ENCODE assay signal across 9 cellular contexts in the genomic region with DNA sequence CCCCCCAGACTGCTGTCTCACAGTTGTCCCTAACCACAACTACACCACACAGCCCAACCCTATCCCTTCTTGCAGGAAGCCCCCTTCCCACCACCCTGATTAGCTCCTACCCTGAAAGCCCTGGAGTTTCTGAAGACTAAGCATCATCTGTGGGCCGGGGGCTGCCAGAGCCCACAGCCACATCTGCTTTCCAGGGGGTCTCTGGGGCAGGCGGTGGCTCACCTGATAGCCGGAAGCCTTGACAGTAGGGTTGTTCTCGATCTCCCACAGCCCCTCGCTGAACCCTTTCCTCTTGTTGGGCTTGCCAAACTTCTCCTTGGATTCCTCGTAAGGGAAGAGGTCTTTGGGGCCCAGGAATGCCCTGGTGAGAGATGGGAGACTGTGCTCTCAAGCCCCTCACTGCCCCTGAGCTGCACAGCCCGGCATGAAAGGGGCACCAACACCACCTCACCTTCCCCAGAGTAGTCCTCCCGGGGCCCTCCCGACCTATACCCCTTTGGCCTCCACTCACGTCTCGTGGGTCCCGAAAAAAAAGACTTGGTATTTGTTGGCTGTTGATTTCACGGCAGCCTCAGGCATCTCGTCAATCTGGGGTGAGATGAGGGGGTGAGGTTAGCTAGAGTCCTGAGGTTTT. TPM values are rescaled to one million over a fixed set of nuclear protein-coding genes. Genes with fewer than 3 reads are reported as not detected.
DNase-seq lines count a peak whose midpoint lies in the region; ATAC-seq, FAIRE-seq and TF ChIP-seq lines count a peak whose summit lies in the region.
"Had no signal": no experiment of that assay in that cellular context is flagged by ENCODE, and none has a peak within 500 bp of the region (broad histone marks: within the 10 kb centered on the region; RNA-seq: fewer than 3 reads in every experiment).

No MANE protein-coding gene starts in this region.

- no peak for TF ChIP-seq POLR2A in GM12891 (IDR thresholded peaks at IDR 0.05; ENCODE audit: low read depth, low read length)

- H3K27me3 Mint-ChIP-seq in activated CD8-positive, alpha-beta memory T cell treated with anti-CD3 and anti-CD28 coated beads, Interleukin-2, amount 10 ng/mL, durations not matched to agents 7 days and 5 days: no peaks in the 10 kb centered on the region
- H3K27me3 Mint-ChIP-seq in activated CD8-positive, alpha-beta T cell treated with anti-CD3 and anti-CD28 coated beads, Interleukin-2, amount 10 ng/mL, durations not matched to agents 7 days and 5 days (ENCODE audit: low read depth): no peaks in the 10 kb centered on the region

- no peak overlapping the region for H3K4me3 Mint-ChIP-seq in activated CD8-positive, alpha-beta memory T cell treated with anti-CD3 and anti-CD28 coated beads, Interleukin-2, amount 10 ng/mL, durations not matched to agents 7 days and 5 days
- H3K4me3 Mint-ChIP-seq in activated CD8-positive, alpha-beta T cell treated with anti-CD3 and anti-CD28 coated beads, Interleukin-2, amount 10 ng/mL, durations not matched to agents 7 days and 5 days: no peak overlapping the region

- peaks cover 36% of the 10 kb centered on the region for H3K36me3 ChIP-seq in lower lobe of right lung
- peaks cover 0 to 30% (median 26%) of the 10 kb centered on the region in 5 donors for H3K36me3 ChIP-seq in subcutaneous abdominal adipose tissue (ENCODE audit: control insufficient read depth in 5 of 5, insufficient read depth in 5 of 5, low read length in 5 of 5)

- H3K4me3 ChIP-seq in lower lobe of right lung: no peak overlapping the region
- no peak overlapping the region for H3K4me3 ChIP-seq in subcutaneous abdominal adipose tissue (ENCODE audit: low read depth in 1 of 5, low read length in 5 of 5)

- no peak for FAIRE-seq in GM12891 (lab: Jason Lieb, UNC)

- peak overlapping the region in 2 of 5 donors; percentile 35 to 41 for H3K9ac ChIP-seq in subcutaneous abdominal adipose tissue (ENCODE audit: low read length in 5 of 5)

- H3K27me3 ChIP-seq in lower lobe of right lung (ENCODE audit: low read depth) (no peaks in the 10 kb centered on the region), subcutaneous abdominal adipose tissue (ENCODE audit: control insufficient read depth in 5 of 5, insufficient read depth in 4 of 5, low read length in 5 of 5) (no peaks in the 10 kb centered on the region)

- H3K4me1 ChIP-seq in lower lobe of right lung (peaks cover 62% of the 10 kb centered on the region), subcutaneous abdominal adipose tissue (ENCODE audit: control insufficient read depth in 5 of 5, insufficient read depth in 5 of 5, low read length in 5 of 5) (peaks cover 22 to 69% (median 62%) of the 10 kb centered on the region in 5 donors)

- intact Hi-C loops in lower lobe of right lung (cut with DNase I): no loop called here
- intact Hi-C loops in sciatic nerve (cut with DNase I): loop anchor here (5.0 kb wide), 1 partner anchor 1513 kb away; no protein-coding TSS in a partner anchor

- no peak for DNase-seq in activated CD8-positive, alpha-beta memory T cell treated with anti-CD3 and anti-CD28 coated beads, Interleukin-2, amount 10 ng/mL, durations not matched to agents 7 days and 5 days
- no peak for DNase-seq in activated CD8-positive, alpha-beta memory T cell treated with anti-CD3 and anti-CD28 coated beads, Interleukin-2, amount 50 U/mL, for 48 hours
- DNase-seq in activated CD8-positive, alpha-beta T cell treated with anti-CD3 and anti-CD28 coated beads, Interleukin-2, amount 10 ng/mL, durations not matched to agents 7 days and 5 days: no peak
- DNase-seq in lower lobe of right lung: peak; percentile 34
- no peak for DNase-seq in sciatic nerve (ENCODE audit: low spot score)
- no peak for DNase-seq in GM12891 (ENCODE audit: insufficient read length, low spot score)
- DNase-seq: stimulated activated CD4-positive, alpha-beta T cell treated with anti-CD3 and anti-CD28 coated beads, Interleukin-2, amount 100 ng/mL, for 48 hours had no signal

- peaks cover 34% of the 10 kb centered on the region for H3K36me3 Mint-ChIP-seq in activated CD8-positive, alpha-beta memory T cell treated with anti-CD3 and anti-CD28 coated beads, Interleukin-2, amount 10 ng/mL, durations not matched to agents 7 days and 5 days
- H3K36me3 Mint-ChIP-seq in activated CD8-positive, alpha-beta T cell treated with anti-CD3 and anti-CD28 coated beads, Interleukin-2, amount 10 ng/mL, durations not matched to agents 7 days and 5 days (ENCODE audit: low read depth): peaks cover 79% of the 10 kb centered on the region

- no peak for TF ChIP-seq CTCF in lower lobe of right lung (IDR thresholded peaks at IDR 0.05)

- H3K27ac Mint-ChIP-seq in activated CD8-positive, alpha-beta memory T cell treated with anti-CD3 and anti-CD28 coated beads, Interleukin-2, amount 10 ng/mL, durations not matched to agents 7 days and 5 days: peak overlapping the region; percentile 64
- peak overlapping the region; percentile 37 for H3K27ac Mint-ChIP-seq in activated CD8-positive, alpha-beta T cell treated with anti-CD3 and anti-CD28 coated beads, Interleukin-2, amount 10 ng/mL, durations not matched to agents 7 days and 5 days

- H3K9me3 ChIP-seq in lower lobe of right lung (no peaks in the 10 kb centered on the region), subcutaneous abdominal adipose tissue (ENCODE audit: control insufficient read depth in 5 of 5, low read length in 5 of 5) (no peaks in the 10 kb centered on the region)

- no peaks in the 10 kb centered on the region for H3K9me3 Mint-ChIP-seq in activated CD8-positive, alpha-beta memory T cell treated with anti-CD3 and anti-CD28 coated beads, Interleukin-2, amount 10 ng/mL, durations not matched to agents 7 days and 5 days (ENCODE audit: low read depth)
- H3K9me3 Mint-ChIP-seq in activated CD8-positive, alpha-beta T cell treated with anti-CD3 and anti-CD28 coated beads, Interleukin-2, amount 10 ng/mL, durations not matched to agents 7 days and 5 days (ENCODE audit: insufficient read depth): no peaks in the 10 kb centered on the region

- CTCF ChIA-PET in activated CD8-positive, alpha-beta memory T cell treated with anti-CD3 and anti-CD28 coated beads, Interleukin-2, amount 10 ng/mL, durations not matched to agents 7 days and 5 days (lab: Charles Lee): interaction anchor here (1.3 to 5.1 kb wide), 2 partner anchors 16 to 58 kb away, joined by 3 to 87 read pairs; a partner anchor contains a TSS
- CTCF ChIA-PET in activated CD8-positive, alpha-beta T cell treated with anti-CD3 and anti-CD28 coated beads, Interleukin-2, amount 10 ng/mL, durations not matched to agents 7 days and 5 days (lab: Charles Lee): no interaction called here

- H3K4me1 Mint-ChIP-seq in activated CD8-positive, alpha-beta memory T cell treated with anti-CD3 and anti-CD28 coated beads, Interleukin-2, amount 10 ng/mL, durations not matched to agents 7 days and 5 days: peaks cover 88% of the 10 kb centered on the region
- peaks cover 80% of the 10 kb centered on the region for H3K4me1 Mint-ChIP-seq in activated CD8-positive, alpha-beta T cell treated with anti-CD3 and anti-CD28 coated beads, Interleukin-2, amount 10 ng/mL, durations not matched to agents 7 days and 5 days (ENCODE audit: low read depth)

- POLR2A ChIA-PET in activated CD8-positive, alpha-beta T cell treated with anti-CD3 and anti-CD28 coated beads, Interleukin-2, amount 10 ng/mL, durations not matched to agents 7 days and 5 days (lab: Charles Lee): interaction anchor here (1.0 kb wide), 1 partner anchor 16 kb away, joined by 4 read pairs; a partner anchor contains a TSS

- ATAC-seq in activated CD8-positive, alpha-beta memory T cell treated with anti-CD3 and anti-CD28 coated beads, Interleukin-2, amount 10 ng/mL, durations not matched to agents 7 days and 5 days: no peak
- ATAC-seq in activated CD8-positive, alpha-beta T cell treated with anti-CD3 and anti-CD28 coated beads, Interleukin-2, amount 10 ng/mL, durations not matched to agents 7 days and 5 days: no peak
- ATAC-seq in lower lobe of right lung (no peak), sciatic nerve (no peak), GM21367 (IDR thresholded peaks at IDR 0.05; ENCODE audit: unreplicated experiment) (no peak)

- H3K27ac ChIP-seq in lower lobe of right lung (peak overlapping the region; percentile 11), subcutaneous abdominal adipose tissue (ENCODE audit: low read depth, low read length) (peak overlapping the region; percentile 100)

RNA-seq across cellular contexts. Expression of a gene that starts 4.0 kb away (rescaled TPM):
- 10 to 100 TPM; 60.4 to 80.0 TPM for total RNA-seq in activated CD8-positive, alpha-beta memory T cell treated with anti-CD3 and anti-CD28 coated beads, Interleukin-2, amount 10 ng/mL, durations not matched to agents 7 days and 5 days
- 10 to 100 TPM; 59.8 to 62.6 TPM for total RNA-seq in activated CD8-positive, alpha-beta T cell treated with anti-CD3 and anti-CD28 coated beads, Interleukin-2, amount 10 ng/mL, durations not matched to agents 7 days and 5 days
- 43.7 TPM for total RNA-seq in lower lobe of right lung
- 59.5 TPM for total RNA-seq in sciatic nerve
- 116 TPM for polyA plus RNA-seq in GM12891 (2012; ENCODE audit: low read depth, missing spikeins)

RNA-seq across cellular contexts. Expression of a gene that starts 6.6 kb away (rescaled TPM):
- total RNA-seq in activated CD8-positive, alpha-beta memory T cell treated with anti-CD3 and anti-CD28 coated beads, Interleukin-2, amount 10 ng/mL, durations not matched to agents 7 days and 5 days: 100 to 1,000 TPM; 258 to 340 TPM
- total RNA-seq in activated CD8-positive, alpha-beta T cell treated with anti-CD3 and anti-CD28 coated beads, Interleukin-2, amount 10 ng/mL, durations not matched to agents 7 days and 5 days: 100 to 1,000 TPM; 261 to 264 TPM
- total RNA-seq in lower lobe of right lung: 146 TPM
- 112 TPM for total RNA-seq in sciatic nerve
- polyA plus RNA-seq in GM12891 (2012; ENCODE audit: low read depth, missing spikeins): 113 TPM

RNA-seq across cellular contexts. Expression of a gene that starts 16.3 kb away (rescaled TPM):
- 10 to 100 TPM; 56.0 to 70.3 TPM for total RNA-seq in activated CD8-positive, alpha-beta memory T cell treated with anti-CD3 and anti-CD28 coated beads, Interleukin-2, amount 10 ng/mL, durations not matched to agents 7 days and 5 days
- total RNA-seq in activated CD8-positive, alpha-beta T cell treated with anti-CD3 and anti-CD28 coated beads, Interleukin-2, amount 10 ng/mL, durations not matched to agents 7 days and 5 days: 10 to 100 TPM; 56.3 to 58.8 TPM
- total RNA-seq in lower lobe of right lung: 22.6 TPM
- 19.4 TPM for total RNA-seq in sciatic nerve
- 20.5 TPM for polyA plus RNA-seq in GM12891 (2012; ENCODE audit: low read depth, missing spikeins)

RNA-seq across cellular contexts. Expression of a gene that starts 16.6 kb away (rescaled TPM):
- total RNA-seq in activated CD8-positive, alpha-beta memory T cell treated with anti-CD3 and anti-CD28 coated beads, Interleukin-2, amount 10 ng/mL, durations not matched to agents 7 days and 5 days: 10 to 100 TPM; 44.0 to 49.6 TPM
- 10 to 100 TPM; 30.0 to 34.0 TPM for total RNA-seq in activated CD8-positive, alpha-beta T cell treated with anti-CD3 and anti-CD28 coated beads, Interleukin-2, amount 10 ng/mL, durations not matched to agents 7 days and 5 days
- total RNA-seq in lower lobe of right lung (41.0 TPM), sciatic nerve (35.9 TPM)
- polyA plus RNA-seq in GM12891 (2012; ENCODE audit: low read depth, missing spikeins): 17.7 TPM

RNA-seq across cellular contexts. Expression of a gene that starts 22.4 kb away (rescaled TPM):
- total RNA-seq in activated CD8-positive, alpha-beta memory T cell treated with anti-CD3 and anti-CD28 coated beads, Interleukin-2, amount 10 ng/mL, durations not matched to agents 7 days and 5 days: 10 to 100 TPM; 68.7 to 99.8 TPM
- 10 to 100 TPM; 71.9 to 75.5 TPM for total RNA-seq in activated CD8-positive, alpha-beta T cell treated with anti-CD3 and anti-CD28 coated beads, Interleukin-2, amount 10 ng/mL, durations not matched to agents 7 days and 5 days
- total RNA-seq in lower lobe of right lung (51.9 TPM), sciatic nerve (52.8 TPM)
- polyA plus RNA-seq in GM12891 (2012; ENCODE audit: low read depth, missing spikeins): 52.3 TPM
